ENCODE assay signal across 19 cellular contexts in genomic region chr10:13316635-13317311, GRCh38. TPM values are rescaled to one million over a fixed set of nuclear protein-coding genes. Genes with fewer than 3 reads are reported as not detected.
A peak's percentile ranks its signal among the peaks of the same experiment; 100 is the strongest.
DNase-seq lines count a peak whose midpoint lies in the region; ATAC-seq, FAIRE-seq and TF ChIP-seq lines count a peak whose summit lies in the region.
"Had no signal": no experiment of that assay in that cellular context is flagged by ENCODE, and none has a peak within 500 bp of the region (broad histone marks: within the 10 kb centered on the region; RNA-seq: fewer than 3 reads in every experiment).

No MANE protein-coding gene starts in this region.

- no peak overlapping the region for H3K4me2 ChIP-seq in K562 (ENCODE audit: insufficient read depth, low read length)
- H3K4me2 ChIP-seq: A549 had no signal

- H3K9me1 ChIP-seq in K562 (ENCODE audit: control insufficient read depth, insufficient read depth, low read length): no peaks in the 10 kb centered on the region

- TF ChIP-seq RAD21 in K562 (CRISPR knock-in tag; conservative IDR thresholded peaks at IDR 0.05 in 1 of 2, IDR thresholded peaks at IDR 0.05 in 1 of 2): no peak

- H3K4me1 ChIP-seq in K562 (replicated peaks in 1 of 2; ENCODE audit: control insufficient read depth in 2 of 2, insufficient read depth in 2 of 2, low read length in 2 of 2) (peaks cover 0 to 2% of the 10 kb centered on the region in 2 experiments; a peak in 2 of 5 replicates), foreskin keratinocyte (no peaks in the 10 kb centered on the region)
- H3K4me1 ChIP-seq: A549 had no signal

- in situ Hi-C loops in K562 (cut with MboI): no loop called here

- no peaks in the 10 kb centered on the region for H3K27me3 ChIP-seq in K562 (ENCODE audit: control insufficient read depth in 2 of 2, insufficient read depth in 2 of 2, low read length in 2 of 2)
- no peaks in the 10 kb centered on the region for H3K27me3 ChIP-seq in foreskin keratinocyte

- no peak overlapping the region for H3K9ac ChIP-seq in K562 (ENCODE audit: insufficient read depth in 1 of 2, low read depth in 2 of 2, low read length in 2 of 2)

- peak; percentile 22; the same call in 1 of the 3 replicates for ATAC-seq in K562
- ATAC-seq in foreskin keratinocyte: peak; percentile 40
- ATAC-seq in HG02623 (IDR thresholded peaks at IDR 0.05; ENCODE audit: unreplicated experiment): no peak
- ATAC-seq in HG03135 (IDR thresholded peaks at IDR 0.05; ENCODE audit: unreplicated experiment): no peak
- ATAC-seq: A549 had no signal

- no peaks in the 10 kb centered on the region for H4K20me1 ChIP-seq in K562 (replicated peaks; ENCODE audit: control insufficient read depth, insufficient read depth, low read length)

- H3K27ac ChIP-seq in K562 (ENCODE audit: extremely low read depth, low read depth, low read length) (no peak overlapping the region), foreskin keratinocyte (no peak overlapping the region)
- H3K27ac ChIP-seq: A549 had no signal

- no peak for TF ChIP-seq CTCF in K562 (IDR thresholded peaks at IDR 0.05 in 2 of 3, conservative IDR thresholded peaks at IDR 0.05 in 1 of 3; ENCODE audit: insufficient read depth in 2 of 3, low read depth in 1 of 3, low read length in 3 of 3)
- TF ChIP-seq CTCF in foreskin keratinocyte (conservative IDR thresholded peaks at IDR 0.05): no peak

- TF ChIP-seq EP300 in K562 (IDR thresholded peaks at IDR 0.05; ENCODE audit: low read length): no peak

- peaks cover 14% of the 10 kb centered on the region; the same call in 1 of the 3 replicates for H3K36me3 ChIP-seq in K562 (ENCODE audit: control insufficient read depth, insufficient read depth, low read length)

- CTCF ChIA-PET in K562 (lab: Yijun Ruan, JAX; ENCODE audit: low intra/inter-chr PET ratio): no interaction called here

- no peaks in the 10 kb centered on the region for H3K79me2 ChIP-seq in K562 (ENCODE audit: control insufficient read depth, insufficient read depth, low read length)

- no peaks in the 10 kb centered on the region for H3K9me3 ChIP-seq in K562 (replicated peaks; ENCODE audit: control insufficient read depth, insufficient read depth, low read depth, low read length)
- H3K9me3 ChIP-seq: A549 had no signal

- no peak overlapping the region for H3K4me3 ChIP-seq in K562
- H3K4me3 ChIP-seq: A549 had no signal

- BruUV-seq in K562 (replicated peaks; lab: Mats Ljungman, UMichigan): no TSS peak

- WGBS in K562 (ENCODE audit: insufficient coverage, low coverage, missing lambda C conversion rate): 61% methylated on average over 7 of the region's 7 CpGs

- intact Hi-C loops in K562 (cut with micrococcal nuclease): no loop called here

- TF ChIP-seq POLR2A in K562 (conservative IDR thresholded peaks at IDR 0.05): no peak

- no peak overlapping the region for H2AFZ ChIP-seq in K562 (ENCODE audit: low read depth, low read length)

- POLR2A ChIA-PET in K562 (lab: Yijun Ruan, JAX): interaction anchor here (0.6 to 0.8 kb wide), 2 partner anchors 32 to 353 kb away, joined by 3 to 4 read pairs; no protein-coding TSS in a partner anchor

- DNase-seq in activated effector memory CD4-positive, alpha-beta T cell treated with anti-CD3 and anti-CD28 coated beads, Interleukin-2, amount 50 U/mL, for 16 hours: peak; percentile 6
- no peak for DNase-seq in activated effector memory CD4-positive, alpha-beta T cell treated with Interleukin-2 at 50 U/mL for 16 hours
- DNase-seq in K562 (ENCODE audit: extremely low read depth in 1 of 4, low spot score in 3 of 4): no peak
- peak in 1 of 2 donors; percentile 19 for DNase-seq in foreskin keratinocyte
- DNase-seq in RKO (ENCODE audit: low spot score): no peak
- DNase-seq: 8988T; ACHN; C1 segment of cervical spinal cord; Calu3; CD4-positive, alpha-beta memory T cell; COR-L47; DMS79 treated with DMSO at 0.1 percent for 48 hours; HCEC 1CT had no signal

- FAIRE-seq in K562 (lab: Jason Lieb, UNC): no peak
- FAIRE-seq: A549, G401.6, GM12892, H1 had no signal

TF ChIP-seq in K562, 482 proteins besides CTCF, POLR2A, EP300 and RAD21 (continues in another document):
- TF ChIP-seq SMARCC2 (IDR thresholded peaks at IDR 0.05; ENCODE audit: low read depth) (no peak), ZNF644 (tag; IDR thresholded peaks at IDR 0.05; ENCODE audit: low read depth) (no peak), ATF3 (IDR thresholded peaks at IDR 0.05) (no peak), ATF3 (CRISPR knock-in tag; conservative IDR thresholded peaks at IDR 0.05) (no peak), ZNF444 (CRISPR knock-in tag; IDR thresholded peaks at IDR 0.05) (no peak), HMGN3 (IDR thresholded peaks at IDR 0.05; ENCODE audit: borderline replicate concordance, extremely low read depth, insufficient read length, low read depth, low read length) (no peak), ZNF584 (CRISPR knock-in tag; IDR thresholded peaks at IDR 0.05; ENCODE audit: low read depth) (no peak), PKNOX1 (IDR thresholded peaks at IDR 0.05) (no peak), NELFE (IDR thresholded peaks at IDR 0.05; ENCODE audit: insufficient read depth, insufficient read length) (no peak)

RNA-seq across cellular contexts. Expression of gene PHYH, which starts 16.9 kb away (rescaled TPM):
- total RNA-seq in K562 (2011; cell fraction: chromatin; rRNA removed; ENCODE audit: low replicate concordance): 2.6 and 4.8 TPM in 2 replicates
- 1.1 and 1.8 TPM in 2 replicates for total RNA-seq in K562 (2011; cell fraction: nucleolus; rRNA removed)
- 2.4 and 2.8 TPM in 2 replicates for total RNA-seq in K562 (2011; cell fraction: nucleoplasm; rRNA removed)
- 3.7 and 3.8 TPM in 2 replicates for total RNA-seq in K562 (2014; rRNA removed)
- 4.0 and 4.4 TPM in 2 replicates for total RNA-seq in K562 (2014; rRNA removed; fragmentation: Illumina TruSeq; extraction: Trizol)
- total RNA-seq in K562 (2015; rRNA removed; fragmentation: Illumina TruSeq; extraction: Trizol): 5.4 and 6.1 TPM in 2 replicates
- total RNA-seq in K562 (2021): 4.9 and 5.2 TPM in 2 replicates
- 5.7 and 6.1 TPM in 2 replicates for polyA plus RNA-seq in K562 (2011; rRNA removed)
- 4.8 and 5.3 TPM in 2 replicates for polyA plus RNA-seq in K562 (2011; cell fraction: cytosol; rRNA removed)
- polyA plus RNA-seq in K562 (2011; cell fraction: nucleus; rRNA removed): 2.5 and 3.2 TPM in 2 replicates
- 7.6 and 14.7 TPM in 2 replicates for polyA plus RNA-seq in K562 (2012)
- polyA plus RNA-seq in K562 (2014; fragmentation: Illumina TruSeq; extraction: Trizol): 5.8 and 6.5 TPM in 2 replicates
- polyA plus RNA-seq in K562 (2014; fragmentation: Nextera tagmentation; extraction: Ambion mirVana): 1 to 10 TPM; 6.3 to 6.9 TPM
- polyA plus RNA-seq in K562 (2014; rRNA removed): 4.2 and 6.2 TPM in 2 replicates
- 2.0 and 2.5 TPM in 2 replicates for polyA minus RNA-seq in K562 (2011; rRNA and poly(A)+ RNA removed)
- 1.0 and 2.8 TPM in 2 replicates for polyA minus RNA-seq in K562 (2011; cell fraction: cytosol; rRNA and poly(A)+ RNA removed)
- polyA minus RNA-seq in K562 (2011; cell fraction: nucleus; rRNA and poly(A)+ RNA removed): 0.81 and 1.00 TPM in 2 replicates
- 7.7 and 8.7 TPM in 2 replicates for total RNA-seq in foreskin keratinocyte
- polyA plus RNA-seq in foreskin keratinocyte: 8.7 and 10.6 TPM in 2 replicates

RNA-seq across cellular contexts. Expression of gene SEPHS1, which starts 31.3 kb away (rescaled TPM):
- 23.7 and 27.5 TPM in 2 replicates for total RNA-seq in K562 (2011; cell fraction: chromatin; rRNA removed; ENCODE audit: low replicate concordance)
- 15.1 and 22.0 TPM in 2 replicates for total RNA-seq in K562 (2011; cell fraction: nucleolus; rRNA removed)
- 25.2 and 36.9 TPM in 2 replicates for total RNA-seq in K562 (2011; cell fraction: nucleoplasm; rRNA removed)
- total RNA-seq in K562 (2014; rRNA removed) (35.5 and 35.7 TPM in 2 replicates), K562 (2014; rRNA removed; fragmentation: Illumina TruSeq; extraction: Trizol) (41.8 and 51.1 TPM in 2 replicates), K562 (2015; rRNA removed; fragmentation: Illumina TruSeq; extraction: Trizol) (40.9 TPM in 2 replicates), K562 (2021) (39.9 and 45.3 TPM in 2 replicates), foreskin keratinocyte (37.9 and 46.1 TPM in 2 replicates)
- polyA plus RNA-seq in K562 (2011; rRNA removed) (63.4 and 82.8 TPM in 2 replicates), K562 (2014; fragmentation: Illumina TruSeq; extraction: Trizol) (79.9 and 83.2 TPM in 2 replicates), K562 (2014; fragmentation: Nextera tagmentation; extraction: Ambion mirVana) (10 to 100 TPM; 14.7 to 15.9 TPM), K562 (2014; rRNA removed) (48.3 and 48.5 TPM in 2 replicates), foreskin keratinocyte (35.3 and 42.6 TPM in 2 replicates)
- polyA plus RNA-seq in K562 (2011; cell fraction: cytosol; rRNA removed): 32.9 and 42.2 TPM in 2 replicates
- polyA plus RNA-seq in K562 (2011; cell fraction: nucleus; rRNA removed): 29.2 and 32.9 TPM in 2 replicates
- polyA plus RNA-seq in K562 (2012): 30.0 and 41.3 TPM in 2 replicates
- 91.6 and 99.5 TPM in 2 replicates for polyA minus RNA-seq in K562 (2011; rRNA and poly(A)+ RNA removed)
- polyA minus RNA-seq in K562 (2011; cell fraction: cytosol; rRNA and poly(A)+ RNA removed): 38.2 and 38.6 TPM in 2 replicates
- polyA minus RNA-seq in K562 (2011; cell fraction: nucleus; rRNA and poly(A)+ RNA removed): 6.6 and 14.6 TPM in 2 replicates

Comparison
In these comparisons a context has a peak if more than half of its experiments do, and no peak if none do; other contexts are left out.
1. ATAC-seq: peak in K562 (single experiment) and foreskin keratinocyte (single experiment); none in HG02623 (single experiment) and HG03135 (single experiment).